ENCODE assay signal across 35 cellular contexts in the genomic region with DNA sequence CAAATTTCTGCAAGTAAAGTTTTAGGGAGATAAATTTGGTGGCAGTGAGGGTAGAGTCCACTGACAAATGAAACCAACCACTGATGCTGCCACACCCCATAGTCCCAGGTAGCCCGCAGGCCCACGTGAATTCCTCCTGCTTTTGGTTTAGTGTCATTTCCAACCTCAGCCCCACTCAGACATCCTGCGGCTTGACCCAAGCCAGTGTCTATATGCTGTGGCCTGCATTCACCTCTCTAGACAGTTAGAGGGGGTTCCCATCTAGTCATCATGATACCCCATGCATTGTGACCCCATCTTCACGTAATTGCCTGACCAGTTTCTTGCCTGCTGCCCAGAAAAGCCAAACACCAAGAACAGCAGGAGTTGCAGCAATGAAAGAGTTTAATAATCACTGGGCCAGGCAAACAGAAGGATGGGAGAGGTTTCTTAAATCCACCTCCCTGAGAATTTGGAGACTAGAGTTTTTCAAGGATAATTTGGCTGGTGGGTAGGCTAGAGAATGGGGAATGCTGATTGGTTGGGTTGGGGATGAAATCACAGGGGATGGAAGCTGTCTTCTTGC.
"Had no signal": no experiment of that assay in that cellular context is flagged by ENCODE, and none has a peak within 500 bp of the region (broad histone marks: within the 10 kb centered on the region; RNA-seq: fewer than 3 reads in every experiment).

No MANE protein-coding gene starts in this region.

- H3K36me3 ChIP-seq: MG63, Peyer's patch, SJSA1, WERI-Rb-1 had no signal

- DNase-seq: activated CD4-positive, alpha-beta T cell treated with anti-CD3 and anti-CD28 coated beads for 1 hour; activated CD4-positive, alpha-beta T cell treated with anti-CD3 and anti-CD28 coated beads for 48 hours; activated CD4-positive, alpha-beta T cell treated with anti-CD3 and anti-CD28 coated beads, Interleukin-2, amount 50 U/mL, for 4 hours; activated CD4-positive, CD25-positive, alpha-beta regulatory T cell; activated CD8-positive, alpha-beta T cell treated with anti-CD3 and anti-CD28 coated beads for 36 hours; activated gamma-delta T cell; activated naive CD4-positive, alpha-beta T cell treated with anti-CD3 and anti-CD28 coated beads for 36 hours; activated naive CD8-positive, alpha-beta T cell treated with anti-CD3 and anti-CD28 coated beads, Interleukin-2, amount 50 U/mL, for 24 hours; activated T-cell treated with anti-CD3 and anti-CD28 coated beads, Interleukin-2, amount 50 U/mL, for 1 hour; activated T-cell treated with anti-CD3 and anti-CD28 coated beads, Interleukin-2, amount 50 U/mL, for 72 hours; anterior cingulate cortex; caudate nucleus; MG63; NCI-H1048; NCI-H1105 treated with DMSO at 0.1 percent for 48 hours; NCI-H1436 treated with DMSO at 0.1 percent for 48 hours; NCI-H1694 treated with DMSO at 0.1 percent for 48 hours; NCI-H2029; NCI-H510A; NCI-H526; NCI-H748 treated with DMSO at 0.1 percent for 48 hours; NK-92 treated with Interleukin-12 subunit alpha and Interleukin-12 subunit beta, amount 100 ng/mL, for 24 hours; PC-3; Peyer's patch; RPMI8226; SHP77 treated with DMSO at 0.1 percent for 48 hours; SW 1271; T-helper 1 cell; T-helper 2 cell; T-helper 9 cell; WERI-Rb-1 had no signal

- H3K27me3 ChIP-seq: MG63, Peyer's patch, SJSA1 had no signal

- H3K27ac Mint-ChIP-seq: activated CD8-positive, alpha-beta T cell treated with anti-CD3 and anti-CD28 coated beads for 36 hours; activated naive CD4-positive, alpha-beta T cell treated with anti-CD3 and anti-CD28 coated beads for 36 hours; activated naive CD8-positive, alpha-beta T cell; activated naive CD8-positive, alpha-beta T cell treated with anti-CD3 and anti-CD28 coated beads, Interleukin-2, amount 50 U/mL, for 24 hours; activated T-cell treated with anti-CD3 and anti-CD28 coated beads, Interleukin-2, amount 50 U/mL, for 72 hours; activated T-helper 2 cell treated with anti-CD3 and anti-CD28 coated beads, Interferon-gamma antibody, Interleukin-2, Interleukin-4, amounts not matched to agents 10 μg/mL and 5 μg/mL and 100 μg/mL, durations not matched to agents 14 hours and 24 hours and 36 hours had no signal

- H3K36me3 Mint-ChIP-seq: activated naive CD8-positive, alpha-beta T cell had no signal

- H3K4me3 ChIP-seq: MG63, Peyer's patch, SJSA1 had no signal

- ATAC-seq: activated CD8-positive, alpha-beta T cell treated with anti-CD3 and anti-CD28 coated beads for 36 hours; activated naive CD8-positive, alpha-beta T cell treated with anti-CD3 and anti-CD28 coated beads, Interleukin-2, amount 50 U/mL, for 24 hours; activated T-cell treated with anti-CD3 and anti-CD28 coated beads, Interleukin-2, amount 50 U/mL, for 72 hours; PC-3 had no signal

- H3K4me3 Mint-ChIP-seq: activated CD8-positive, alpha-beta T cell treated with anti-CD3 and anti-CD28 coated beads for 36 hours; activated naive CD4-positive, alpha-beta T cell treated with anti-CD3 and anti-CD28 coated beads for 36 hours; activated naive CD8-positive, alpha-beta T cell; activated naive CD8-positive, alpha-beta T cell treated with anti-CD3 and anti-CD28 coated beads, Interleukin-2, amount 50 U/mL, for 24 hours; activated T-cell treated with anti-CD3 and anti-CD28 coated beads, Interleukin-2, amount 50 U/mL, for 72 hours; brain had no signal

- H3K27ac ChIP-seq: Peyer's patch, SJSA1, WERI-Rb-1 had no signal

- H3K4me1 Mint-ChIP-seq: activated naive CD8-positive, alpha-beta T cell treated with anti-CD3 and anti-CD28 coated beads, Interleukin-2, amount 50 U/mL, for 24 hours had no signal

- H3K27me3 Mint-ChIP-seq: activated naive CD8-positive, alpha-beta T cell; activated naive CD8-positive, alpha-beta T cell treated with anti-CD3 and anti-CD28 coated beads, Interleukin-2, amount 50 U/mL, for 24 hours had no signal

- H3K4me1 ChIP-seq: Peyer's patch, SJSA1 had no signal
